13 cellular contexts compared by ENCODE assay signal in the genomic region with DNA sequence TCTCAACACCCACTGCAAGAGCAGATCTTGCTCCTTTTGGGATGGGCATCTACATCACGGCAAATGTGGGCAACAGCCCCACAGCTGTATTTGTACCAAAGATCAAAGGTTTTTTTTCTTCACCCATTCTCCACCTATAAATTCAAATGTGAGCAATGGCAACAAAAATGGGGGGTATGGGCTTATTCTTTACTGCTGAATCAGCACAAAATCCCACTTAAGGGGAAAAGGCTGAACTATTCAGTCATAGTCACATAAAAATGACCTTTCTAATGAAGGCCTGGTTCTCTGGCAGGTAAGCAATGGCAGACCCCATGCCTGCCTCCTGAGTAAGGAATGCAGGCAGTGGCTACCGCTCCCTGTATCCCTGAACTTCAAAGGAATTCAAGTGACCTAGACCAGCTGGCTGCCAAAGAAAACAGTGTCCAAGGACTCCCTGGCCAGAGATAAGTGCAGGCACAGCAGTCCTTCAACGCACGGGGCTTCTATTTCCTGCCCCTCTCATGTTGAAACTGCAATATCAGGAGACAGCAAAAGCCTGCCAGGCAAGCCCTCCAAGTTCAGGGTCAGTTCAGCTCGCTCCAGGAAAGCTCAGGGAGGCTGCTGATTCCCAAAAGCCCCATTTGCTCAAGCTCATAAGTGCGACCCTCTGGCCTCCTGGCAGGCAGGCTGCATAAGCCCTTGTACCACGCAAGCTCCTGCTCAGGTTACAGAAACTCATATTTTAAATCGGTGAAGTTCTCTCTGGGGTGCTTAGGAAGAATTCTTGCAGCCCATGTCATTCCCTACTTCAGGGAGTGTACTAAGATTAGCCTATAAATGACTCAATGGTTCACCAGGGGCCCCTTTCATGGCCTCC.
DNase-seq lines count a peak whose midpoint lies in the region; ATAC-seq and TF ChIP-seq lines count a peak whose summit lies in the region.
"Had no signal": no experiment of that assay in that cellular context is flagged by ENCODE, and none has a peak within 500 bp of the region (broad histone marks: within the 10 kb centered on the region; RNA-seq: fewer than 3 reads in every experiment).

No MANE protein-coding gene starts in this region.

- H3K4me3 Mint-ChIP-seq in mesothelial cell of epicardium: no peak overlapping the region
- no peak overlapping the region for H3K4me3 Mint-ChIP-seq in natural killer cell
- H3K4me3 Mint-ChIP-seq: activated T-helper 1 cell treated with anti-CD3 and anti-CD28 coated beads, Interleukin-12 subunit alpha, Interleukin-12 subunit beta, Interleukin-2, Interleukin-4 antibody, amounts not matched to agents 30 ng/mL and 10 ng/mL and 1 ng/mL, durations not matched to agents 14 hours and 24 hours and 36 hours had no signal

- POLR2A ChIA-PET in SK-N-SH (lab: Yijun Ruan, JAX): no interaction called here

- CTCF ChIA-PET in SK-N-SH (lab: Yijun Ruan, JAX): interaction anchor here (1.0 to 8.7 kb wide), 7 partner anchors 10 to 357 kb away, joined by 3 to 52 read pairs (median 3); no protein-coding TSS in a partner anchor

- H3F3A ChIP-seq in SK-N-SH (replicated peaks; ENCODE audit: insufficient read depth): peaks cover 7% of the 10 kb centered on the region

- intact Hi-C loops in natural killer cell (cut with micrococcal nuclease): no loop called here

- H3K4me1 Mint-ChIP-seq in mesothelial cell of epicardium: peaks cover 50% of the 10 kb centered on the region
- H3K4me1 Mint-ChIP-seq in natural killer cell: no peaks in the 10 kb centered on the region

- H3K36me3 Mint-ChIP-seq in mesothelial cell of epicardium: no peaks in the 10 kb centered on the region
- H3K36me3 Mint-ChIP-seq in natural killer cell: no peaks in the 10 kb centered on the region

- H3K9ac ChIP-seq in SK-N-SH: no peak overlapping the region

- H3K4me3 ChIP-seq in SK-N-SH (ENCODE audit: low read depth in 2 of 2, low read length in 1 of 2): no peak overlapping the region

- TF ChIP-seq CTCF in SK-N-SH (IDR thresholded peaks at IDR 0.05) (no peak), mesothelial cell of epicardium (IDR thresholded peaks at IDR 0.05; ENCODE audit: unreplicated experiment) (no peak), natural killer cell (IDR thresholded peaks at IDR 0.05) (no peak)

- H2AFZ ChIP-seq in SK-N-SH (ENCODE audit: low read depth): no peak overlapping the region

- H3K27ac Mint-ChIP-seq in mesothelial cell of epicardium (peak overlapping the region; percentile 88), natural killer cell (no peak overlapping the region)
- H3K27ac Mint-ChIP-seq: activated T-helper 1 cell treated with anti-CD3 and anti-CD28 coated beads, Interleukin-12 subunit alpha, Interleukin-12 subunit beta, Interleukin-2, Interleukin-4 antibody, amounts not matched to agents 30 ng/mL and 10 ng/mL and 1 ng/mL, durations not matched to agents 14 hours and 24 hours and 36 hours had no signal

- no peaks in the 10 kb centered on the region for H3K9me2 ChIP-seq in SK-N-SH

- TF ChIP-seq RAD21 in SK-N-SH (IDR thresholded peaks at IDR 0.05; ENCODE audit: low read length): no peak

- H3K9me3 Mint-ChIP-seq in mesothelial cell of epicardium: no peaks in the 10 kb centered on the region
- H3K9me3 Mint-ChIP-seq in natural killer cell: no peaks in the 10 kb centered on the region
- H3K9me3 Mint-ChIP-seq: activated T-helper 1 cell treated with anti-CD3 and anti-CD28 coated beads, Interleukin-12 subunit alpha, Interleukin-12 subunit beta, Interleukin-2, Interleukin-4 antibody, amounts not matched to agents 30 ng/mL and 10 ng/mL and 1 ng/mL, durations not matched to agents 14 hours and 24 hours and 36 hours had no signal

- DNase-seq in EH (ENCODE audit: low read depth) (peak; percentile 42), SK-N-SH (no peak), fibroblast of the conjunctiva (ENCODE audit: low read depth) (peak; percentile 37), mesothelial cell of epicardium (ENCODE audit: low spot score in 2 of 2, unreplicated experiment in 2 of 2) (no peak), pons (ENCODE audit: low spot score) (no peak), NCI-H1048 (lab: John Stamatoyannopoulos, UW) (no peak), natural killer cell (no peak)
- no peak for DNase-seq in activated naive CD4-positive, alpha-beta T cell treated with anti-CD3 and anti-CD28 coated beads, Interleukin-2, amount 50 U/mL, for 16 hours
- DNase-seq: dermis blood vessel endothelial cell, hippocampal formation, NCI-H1694 treated with DMSO at 0.1 percent for 48 hours, occipital lobe had no signal

- H3K36me3 ChIP-seq in SK-N-SH (replicated peaks in 1 of 2; ENCODE audit: control insufficient read depth in 1 of 2, insufficient read depth in 2 of 2, low read length in 1 of 2): no peaks in the 10 kb centered on the region

- H3K9me3 ChIP-seq in SK-N-SH: no peaks in the 10 kb centered on the region

- ATAC-seq in natural killer cell: no peak

- peak overlapping the region; percentile 26; the same call in 1 of the 2 replicates for H3K4me2 ChIP-seq in SK-N-SH

- peaks cover 35% of the 10 kb centered on the region; the same call in 1 of the 2 replicates for H4K20me1 ChIP-seq in SK-N-SH (ENCODE audit: insufficient read depth)

- no peak for TF ChIP-seq EP300 in SK-N-SH (IDR thresholded peaks at IDR 0.05; ENCODE audit: borderline replicate concordance in 1 of 2, low read depth in 1 of 2, low read length in 1 of 2)

- H3K27ac ChIP-seq in SK-N-SH (ENCODE audit: low read depth in 2 of 2, low read length in 1 of 2): peak overlapping the region; percentile 30 to 68

- H3K4me1 ChIP-seq in SK-N-SH (ENCODE audit: control insufficient read depth in 1 of 2, insufficient read depth in 2 of 2, low read depth in 1 of 2, low read length in 1 of 2): peaks cover 30 to 48% of the 10 kb centered on the region in 2 experiments

- H3K27me3 Mint-ChIP-seq in mesothelial cell of epicardium (ENCODE audit: low read depth) (no peaks in the 10 kb centered on the region), natural killer cell (ENCODE audit: low read depth in 2 of 2) (no peaks in the 10 kb centered on the region)

- no peaks in the 10 kb centered on the region for H3K27me3 ChIP-seq in SK-N-SH (ENCODE audit: insufficient read depth)

- WGBS in SK-N-SH (ENCODE audit: low lambda C conversion rate): 63% methylated on average over 8 of the region's 8 CpGs

- H3K79me2 ChIP-seq in SK-N-SH (ENCODE audit: insufficient read depth): peaks cover 60% of the 10 kb centered on the region

TF ChIP-seq in SK-N-SH, 30 proteins besides CTCF, POLR2A, EP300 and RAD21:
- TF ChIP-seq JUND (IDR thresholded peaks at IDR 0.05) (no peak), FOSL2 (IDR thresholded peaks at IDR 0.05; ENCODE audit: borderline replicate concordance, low read depth) (0 out of 2 replicates have a peak, but pooled peaks have one; percentile 14), RXRA (IDR thresholded peaks at IDR 0.05; ENCODE audit: borderline replicate concordance, low read depth) (no peak)

Comparison
In these comparisons a context has a peak if more than half of its experiments do, and no peak if none do; other contexts are left out.
1. DNase-seq: peak in EH (single experiment) and fibroblast of the conjunctiva (single experiment); none in SK-N-SH (single experiment), mesothelial cell of epicardium (0 of 2), pons (single experiment), NCI-H1048 (single experiment), activated naive CD4-positive, alpha-beta T cell treated with anti-CD3 and anti-CD28 coated beads, Interleukin-2, amount 50 U/mL, for 16 hours (single experiment) and natural killer cell (single experiment).